Comparison of ENCODE assay signal across 36 cellular contexts in genomic region chr7:30010022-30010421, GRCh38.
"Had no signal": no experiment of that assay in that cellular context is flagged by ENCODE, and none has a peak within 500 bp of the region (broad histone marks: within the 10 kb centered on the region; RNA-seq: fewer than 3 reads in every experiment).

No MANE protein-coding gene starts in this region.

- H3K9me3 ChIP-seq: MG63 had no signal

- DNase-seq: Karpas-422, Kasumi-1, MG63, MM.1S, MV-4-11, NCI-H1048, NCI-H1092, NCI-H1092 treated with DMSO at 0.1 percent for 48 hours, NCI-H1105, NCI-H1105 treated with DMSO at 0.1 percent for 48 hours, NCI-H1417, NCI-H1417 treated with DMSO at 0.1 percent for 48 hours, NCI-H1436, NCI-H1436 treated with DMSO at 0.1 percent for 48 hours, NCI-H146, NCI-H1694, NCI-H1694 treated with DMSO at 0.1 percent for 48 hours, NCI-H187, NCI-H187 treated with DMSO at 0.1 percent for 48 hours, NCI-H1930, NCI-H2029, NCI-H2029 treated with DMSO at 0.1 percent for 48 hours, NCI-H2081, NCI-H2081 treated with DMSO at 0.1 percent for 48 hours, NCI-H2107, NCI-H2171, NCI-H2171 treated with DMSO at 0.1 percent for 48 hours, NCI-H2227 treated with DMSO at 0.1 percent for 48 hours, NCI-H226, NCI-H345, NCI-H446, NCI-H446 treated with DMSO at 0.1 percent for 48 hours, NCI-H510A, NCI-H510A treated with DMSO at 0.1 percent for 48 hours, NCI-H524, NCI-H524 treated with DMSO at 0.1 percent for 48 hours had no signal

- H3K27me3 ChIP-seq: MG63 had no signal

- H3K4me3 ChIP-seq: MG63 had no signal
